In genomic region chr12:115983226-115983798, GRCh38 we compare ENCODE assay signal across 8 cellular contexts.
DNase-seq lines count a peak whose midpoint lies in the region; ATAC-seq and TF ChIP-seq lines count a peak whose summit lies in the region.

No MANE protein-coding gene starts in this region.

- CTCF ChIA-PET in AG04449 (lab: Yijun Ruan, JAX) = interaction anchor here (1.0 to 3.0 kb wide), 7 partner anchors 12 to 726 kb away, joined by 3 to 7 read pairs (median 4); no protein-coding TSS in a partner anchor

- DNase-seq in AG04449 (ENCODE audit: low read depth, low spot score) (no peak), Daoy (ENCODE audit: low read depth) (peak; percentile 11), NT2/D1 (ENCODE audit: low read depth, low spot score) (peak; percentile 38), fibroblast of villous mesenchyme (ENCODE audit: low read depth) (no peak), NCI-H187 (lab: John Stamatoyannopoulos, UW) (no peak), SIG-M5 (lab: John Stamatoyannopoulos, UW) (no peak)
- no peak for DNase-seq in activated CD8-positive, alpha-beta memory T cell treated with anti-CD3 and anti-CD28 coated beads for 24 hours

- H3K9ac ChIP-seq in NT2/D1 (ENCODE audit: insufficient read length, low read depth) = no peak overlapping the region

- peaks cover 2% of the 10 kb centered on the region for H3K4me1 ChIP-seq in NT2/D1 (ENCODE audit: insufficient read depth, insufficient read length)

- no peaks in the 10 kb centered on the region for H3K9me3 ChIP-seq in NT2/D1 (ENCODE audit: insufficient read depth, low read length)

- no peaks in the 10 kb centered on the region for H3K27me3 ChIP-seq in NT2/D1 (ENCODE audit: insufficient read depth, insufficient read length)

- peak; percentile 20 for TF ChIP-seq CTCF in AG04449 (IDR thresholded peaks at IDR 0.05; ENCODE audit: insufficient read depth, low read length, missing control alignments)
- peak; percentile 41 for TF ChIP-seq CTCF in fibroblast of villous mesenchyme (IDR thresholded peaks at IDR 0.05; ENCODE audit: insufficient read depth, low read depth, low read length)

- ATAC-seq in HG02840 (IDR thresholded peaks at IDR 0.05; ENCODE audit: low FRiP score, unreplicated experiment) = no peak

- POLR2A ChIA-PET in AG04449 (lab: Yijun Ruan, JAX) = no interaction called here

- H3K36me3 ChIP-seq in NT2/D1 (ENCODE audit: insufficient read depth, insufficient read length, low read length) = peaks cover 65% of the 10 kb centered on the region

- no peak overlapping the region for H3K4me3 ChIP-seq in AG04449 (ENCODE audit: low read depth, low read length)
- no peak overlapping the region for H3K4me3 ChIP-seq in NT2/D1 (ENCODE audit: insufficient read length, low read depth)
- no peak overlapping the region for H3K4me3 ChIP-seq in fibroblast of villous mesenchyme (ENCODE audit: low read depth, low read length)

Comparison
In these comparisons a context has a peak if more than half of its experiments do, and no peak if none do; other contexts are left out.
1. DNase-seq: peak in Daoy (single experiment) and NT2/D1 (single experiment); none in AG04449 (single experiment), fibroblast of villous mesenchyme (single experiment), activated CD8-positive, alpha-beta memory T cell treated with anti-CD3 and anti-CD28 coated beads for 24 hours (single experiment), NCI-H187 (0 of 2) and SIG-M5 (single experiment).